9 cellular contexts compared by ENCODE assay signal in genomic region chr14:45201908-45202307, GRCh38. TPM values are rescaled to one million over a fixed set of nuclear protein-coding genes. Genes with fewer than 3 reads are reported as not detected.
A peak's percentile ranks its signal among the peaks of the same experiment; 100 is the strongest.
DNase-seq lines count a peak whose midpoint lies in the region; ATAC-seq and TF ChIP-seq lines count a peak whose summit lies in the region.
"Had no signal": no experiment of that assay in that cellular context is flagged by ENCODE, and none has a peak within 500 bp of the region (broad histone marks: within the 10 kb centered on the region; RNA-seq: fewer than 3 reads in every experiment).

No MANE protein-coding gene starts in this region.

- peaks cover 60% of the 10 kb centered on the region for H3K36me3 ChIP-seq in DND-41 (ENCODE audit: insufficient read depth, low read length)
- no peaks in the 10 kb centered on the region for H3K36me3 ChIP-seq in kidney epithelial cell (ENCODE audit: control insufficient read depth, insufficient read depth, low read length)

- no peaks in the 10 kb centered on the region for H3K79me2 ChIP-seq in DND-41 (ENCODE audit: insufficient read depth, low read length)

- H3K9ac ChIP-seq in DND-41 (ENCODE audit: low read depth, low read length), result no peak overlapping the region

- no peak overlapping the region for H3K4me3 ChIP-seq in DND-41 (ENCODE audit: low read depth in 1 of 2, low read length in 2 of 2)
- no peak overlapping the region for H3K4me3 ChIP-seq in kidney epithelial cell (ENCODE audit: low read depth, low read length)
- H3K4me3 ChIP-seq: SJSA1 had no signal

- no peaks in the 10 kb centered on the region for H4K20me1 ChIP-seq in DND-41 (ENCODE audit: insufficient read depth, low read length)

- peak; percentile 95 for ATAC-seq in DND-41 (ENCODE audit: insufficient read depth, low read depth)
- peak; percentile 67 for ATAC-seq in GM19328 (IDR thresholded peaks at IDR 0.05; ENCODE audit: unreplicated experiment)
- peak; percentile 82 for ATAC-seq in HG03442 (IDR thresholded peaks at IDR 0.05; ENCODE audit: unreplicated experiment)

- H3K9me3 ChIP-seq in DND-41 (ENCODE audit: insufficient read depth, low read length, severe bottlenecking), result no peaks in the 10 kb centered on the region
- H3K9me3 ChIP-seq: SJSA1 had no signal

- no peak overlapping the region for H2AFZ ChIP-seq in DND-41 (ENCODE audit: low read depth, low read length)

- no peak overlapping the region for H3K27ac ChIP-seq in DND-41 (ENCODE audit: low read length)
- H3K27ac ChIP-seq in VCaP, result no peak overlapping the region
- H3K27ac ChIP-seq: SJSA1 had no signal

- no peaks in the 10 kb centered on the region for H3K4me1 ChIP-seq in DND-41 (ENCODE audit: insufficient read depth, low read length)

- DNase-seq in DND-41 (peak; percentile 55), kidney epithelial cell (ENCODE audit: low read depth) (no peak), C1 segment of cervical spinal cord (lab: John Stamatoyannopoulos, UW) (no peak), 8988T (no peak)
- no peak for DNase-seq in activated CD4-positive, CD25-positive, alpha-beta regulatory T cell treated with anti-CD3 and anti-CD28 coated beads, Interleukin-2, amount 50 U/mL, for 72 hours

- H3K27me3 ChIP-seq in DND-41 (ENCODE audit: insufficient read depth, low read length, poor library complexity) (no peaks in the 10 kb centered on the region), kidney epithelial cell (ENCODE audit: control insufficient read depth, insufficient read depth, low read length) (no peaks in the 10 kb centered on the region)
- H3K27me3 ChIP-seq: SJSA1 had no signal

- no peak overlapping the region for H3K4me2 ChIP-seq in DND-41 (ENCODE audit: insufficient read depth, low read length)

- TF ChIP-seq CTCF in DND-41 (IDR thresholded peaks at IDR 0.05; ENCODE audit: borderline replicate concordance, extremely low read depth, low read length, poor library complexity, severe bottlenecking) (peak; percentile 58), VCaP (conservative IDR thresholded peaks at IDR 0.05) (peak; percentile 56), kidney epithelial cell (IDR thresholded peaks at IDR 0.05; ENCODE audit: insufficient read depth, low read length, poor library complexity, severe bottlenecking) (peak; percentile 12)

RNA-seq across cellular contexts. Expression of gene MIS18BP1, which starts 51.1 kb away (rescaled TPM):
- total RNA-seq in kidney epithelial cell, result 9.2 and 9.4 TPM in 2 replicates
